1 cellular context compared by ENCODE assay signal in genomic region chr16:26756633-26757032, GRCh38.
TF ChIP-seq lines count a peak whose summit lies in the region.

No MANE protein-coding gene starts in this region.

TF ChIP-seq in IMR-90, 13 proteins besides CTCF, POLR2A, EP300 and RAD21 (continued from another document):
- no peak for TF ChIP-seq NFE2L2 (IDR thresholded peaks at IDR 0.05; ENCODE audit: low read depth, low read length)
- no peak for TF ChIP-seq MXI1 (IDR thresholded peaks at IDR 0.05; ENCODE audit: borderline replicate concordance, low read depth, low read length)
- TF ChIP-seq BHLHE40 (IDR thresholded peaks at IDR 0.05; ENCODE audit: low read depth, low read length) = no peak
- TF ChIP-seq ELK1 (IDR thresholded peaks at IDR 0.05; ENCODE audit: borderline replicate concordance, low read depth, low read length) = no peak
